8 cellular contexts compared by ENCODE assay signal in genomic region chr21:39788383-39788782, GRCh38. TPM values are rescaled to one million over a fixed set of nuclear protein-coding genes. Genes with fewer than 3 reads are reported as not detected.
DNase-seq lines count a peak whose midpoint lies in the region; ATAC-seq, FAIRE-seq and TF ChIP-seq lines count a peak whose summit lies in the region.

No MANE protein-coding gene starts in this region.

- H3K27ac ChIP-seq in HEK293 (ENCODE audit: extremely low read depth, low read depth, low read length) (no peak overlapping the region), colonic mucosa (no peak overlapping the region), HepG2 (ENCODE audit: extremely low read length, insufficient read depth, low read length) (no peak overlapping the region), tibial nerve (no peak overlapping the region)

- H3K79me2 ChIP-seq in HepG2 (ENCODE audit: insufficient read depth, low read length): no peaks in the 10 kb centered on the region

- 0% methylated on average over 4 of the region's 9 CpGs for WGBS in HepG2 (ENCODE audit: low lambda C conversion rate)
- 3 to 19% methylated on average over 9 of the region's 9 CpGs for WGBS in tibial nerve, 2 donors

- peak; percentile 77 for FAIRE-seq in HepG2 (lab: Jason Lieb, UNC)

- CTCF ChIA-PET in HEK293 (lab: Yijun Ruan, JAX) (interaction anchor here (0.5 to 5.6 kb wide), 32 partner anchors 9 to 1346 kb away, joined by 3 to 96 read pairs (median 4); partner anchors contain the start of gene PCP4), HepG2 (lab: Yijun Ruan, JAX; ENCODE audit: low intra/inter-chr PET ratio, low total read pairs) (interaction anchor here (1.5 kb wide), 1 partner anchor 332 kb away, joined by 6 read pairs; no protein-coding TSS in a partner anchor)

- H2AFZ ChIP-seq in HepG2 (ENCODE audit: low read length): no peak overlapping the region

- TF ChIP-seq POLR2A in HepG2 (IDR thresholded peaks at IDR 0.05; ENCODE audit: insufficient read depth in 1 of 2, low read depth in 2 of 2, low read length in 2 of 2) (no peak), tibial nerve (IDR thresholded peaks at IDR 0.05) (no peak)

- TF ChIP-seq RAD21 in HepG2 (CRISPR knock-in tag; IDR thresholded peaks at IDR 0.05): peak; percentile 79

- POLR2A ChIA-PET in HEK293 (lab: Yijun Ruan, JAX): interaction anchor here (0.5 to 1.2 kb wide), 2 partner anchors 9 to 340 kb away, joined by 3 to 9 read pairs; no protein-coding TSS in a partner anchor
- POLR2A ChIA-PET in HepG2 (lab: Yijun Ruan, JAX): no interaction called here

- in situ Hi-C loops in HepG2 (cut with HindIII; ENCODE audit: extremely low pct_ligation_motif_present, low pct_unique_long_range_greater_than_20kb): loop anchor here (25.0 kb wide), 1 partner anchor 324 kb away; no protein-coding TSS in a partner anchor

- H3K9ac ChIP-seq in colonic mucosa (ENCODE audit: low read depth in 2 of 2, low read length in 2 of 2): no peak overlapping the region
- no peak overlapping the region for H3K9ac ChIP-seq in HepG2 (ENCODE audit: insufficient read depth, low read depth, low read length)

- BruUV-seq in HepG2 (replicated peaks; lab: Mats Ljungman, UMichigan): no TSS peak

- H4K20me1 ChIP-seq in HepG2 (ENCODE audit: insufficient read depth, low read length): no peaks in the 10 kb centered on the region

- no peaks in the 10 kb centered on the region for H3K4me1 ChIP-seq in HEK293 (ENCODE audit: control insufficient read depth, insufficient read depth, low read length)
- no peaks in the 10 kb centered on the region for H3K4me1 ChIP-seq in colonic mucosa
- H3K4me1 ChIP-seq in HepG2 (ENCODE audit: insufficient read depth, low read length): no peaks in the 10 kb centered on the region
- H3K4me1 ChIP-seq in tibial nerve: peaks cover 0 to 4% (median 0%) of the 10 kb centered on the region in 4 donors

- H3K4me3 ChIP-seq in HEK293 (ENCODE audit: low read depth, low read length) (no peak overlapping the region), colonic mucosa (no peak overlapping the region), HepG2 (replicated peaks in 1 of 3; ENCODE audit: insufficient read depth in 1 of 3, low read depth in 2 of 3, low read length in 3 of 3) (no peak overlapping the region), tibial nerve (no peak overlapping the region)

- H3K4me2 ChIP-seq in HepG2 (ENCODE audit: low read depth, low read length): peak overlapping the region; percentile 42; the same call in 1 of the 2 replicates

- no peaks in the 10 kb centered on the region for H3K9me3 ChIP-seq in HEK293 (ENCODE audit: control insufficient read depth, insufficient read depth, low read depth, low read length)
- no peaks in the 10 kb centered on the region for H3K9me3 ChIP-seq in colonic mucosa
- no peaks in the 10 kb centered on the region for H3K9me3 ChIP-seq in HepG2 (ENCODE audit: low read length)
- H3K9me3 ChIP-seq in tibial nerve: no peaks in the 10 kb centered on the region

- TF ChIP-seq EP300 in HepG2 (IDR thresholded peaks at IDR 0.05; ENCODE audit: low read depth in 2 of 2, low read length in 2 of 2): no peak
- TF ChIP-seq EP300 in HepG2 (CRISPR knock-in tag; IDR thresholded peaks at IDR 0.05; ENCODE audit: borderline replicate concordance): no peak
- peak in 1 of 2 donors; percentile 22 for TF ChIP-seq EP300 in tibial nerve (IDR thresholded peaks at IDR 0.05)

- H3K36me3 ChIP-seq in HEK293 (ENCODE audit: control insufficient read depth in 2 of 2, insufficient read depth in 1 of 2, low read length in 2 of 2) (no peaks in the 10 kb centered on the region), colonic mucosa (no peaks in the 10 kb centered on the region), HepG2 (replicated peaks in 1 of 2; ENCODE audit: control insufficient read depth in 1 of 2, insufficient read depth in 2 of 2, low read length in 2 of 2) (no peaks in the 10 kb centered on the region), tibial nerve (no peaks in the 10 kb centered on the region)

- TF ChIP-seq CTCF in HEK293 (tag by site-specific recombination; IDR thresholded peaks at IDR 0.05): peak; percentile 97
- TF ChIP-seq CTCF in colonic mucosa (IDR thresholded peaks at IDR 0.05): peak; percentile 69
- TF ChIP-seq CTCF in HepG2 (CRISPR knock-in tag; IDR thresholded peaks at IDR 0.05): peak; percentile 88
- TF ChIP-seq CTCF in tibial nerve (IDR thresholded peaks at IDR 0.05): peak; percentile 27 to 77 (median 44)

- intact Hi-C loops in colonic mucosa (cut with DNase I) (loop anchor here (5.0 to 10.0 kb wide), 2 partner anchors 76 to 334 kb away; partner anchors contain the start of gene PCP4), HepG2 (cut with micrococcal nuclease; ENCODE audit: unreplicated experiment) (loop anchor here (1.0 kb wide), 1 partner anchor 333 kb away; no protein-coding TSS in a partner anchor)

- ATAC-seq in HepG2 (peak; percentile 100), HG03565 (IDR thresholded peaks at IDR 0.05; ENCODE audit: unreplicated experiment) (no peak), HG02938 (IDR thresholded peaks at IDR 0.05; ENCODE audit: unreplicated experiment) (no peak)

- peak; percentile 93 to 95 for DNase-seq in NCI-H526 (lab: John Stamatoyannopoulos, UW)
- peak; percentile 75 for DNase-seq in colonic mucosa
- DNase-seq in HepG2 (ENCODE audit: low spot score): peak; percentile 71
- peak; percentile 45 to 57 for DNase-seq in tibial nerve (ENCODE audit: low spot score in 2 of 2)
- no peak for DNase-seq in NOMO-1 (lab: John Stamatoyannopoulos, UW; ENCODE audit: unreplicated experiment in 2 of 2)

- H3K27me3 ChIP-seq in colonic mucosa (no peaks in the 10 kb centered on the region), HepG2 (ENCODE audit: control insufficient read depth in 1 of 2, insufficient read depth in 2 of 2, low read length in 2 of 2) (no peaks in the 10 kb centered on the region), tibial nerve (no peaks in the 10 kb centered on the region)

TF ChIP-seq in HEK293, 187 proteins besides CTCF, POLR2A, EP300 and RAD21 (continues in another document):
- TF ChIP-seq ZNF350 (tag by site-specific recombination; IDR thresholded peaks at IDR 0.05) (no peak), GLIS1 (tag by site-specific recombination; IDR thresholded peaks at IDR 0.05) (peak; percentile 67), ZNF626 (tag by site-specific recombination; IDR thresholded peaks at IDR 0.05) (no peak), ZNF366 (tag by site-specific recombination; conservative IDR thresholded peaks at IDR 0.05) (0 out of 2 replicates have a peak, but pooled peaks have one; percentile 18)

TF ChIP-seq in HepG2, 621 proteins besides CTCF, POLR2A, EP300 and RAD21 (continues in another document):
- TF ChIP-seq TEAD3 (CRISPR knock-in tag; optimal IDR thresholded peaks at IDR 0.05; ENCODE audit: borderline replicate concordance) (peak; percentile 72), POLR2AphosphoS2 (IDR thresholded peaks at IDR 0.05; ENCODE audit: low read depth, low read length) (no peak), FOXM1 (CRISPR knock-in tag; IDR thresholded peaks at IDR 0.05) (no peak), ZNF124 (CRISPR knock-in tag; IDR thresholded peaks at IDR 0.05) (0 out of 2 replicates have a peak, but pooled peaks have one; percentile 36), LCORL (IDR thresholded peaks at IDR 0.05) (no peak), LCORL (CRISPR knock-in tag; IDR thresholded peaks at IDR 0.05) (peak; percentile 32; the same call in 1 of the 2 replicates), TRIM24 (CRISPR knock-in tag; IDR thresholded peaks at IDR 0.05) (no peak), SMYD3 (CRISPR knock-in tag; IDR thresholded peaks at IDR 0.05) (no peak)

RNA-seq across cellular contexts. Expression of gene IGSF5, which starts 43.4 kb away (rescaled TPM):
- under 1 TPM; 0.64 to 0.82 TPM for total RNA-seq in colonic mucosa
- total RNA-seq in HepG2 (2016; rRNA removed; fragmentation: Illumina TruSeq; extraction: Trizol): not detected in 2 replicates
- not detected in 2 replicates for total RNA-seq in HepG2 (2016; cell fraction: cytosol; rRNA removed; fragmentation: Illumina TruSeq; extraction: Trizol; ENCODE audit: low read depth)
- total RNA-seq in HepG2 (2016; cell fraction: insoluble cytoplasmic fraction; rRNA removed; fragmentation: Illumina TruSeq; extraction: Trizol): not detected in 2 replicates
- not detected in 2 replicates for total RNA-seq in HepG2 (2016; cell fraction: membrane; rRNA removed; fragmentation: Illumina TruSeq; extraction: Trizol)
- not detected in 2 replicates for total RNA-seq in HepG2 (2016; cell fraction: nucleus; rRNA removed; fragmentation: Illumina TruSeq; extraction: Trizol)
- not detected in 2 replicates for polyA plus RNA-seq in HepG2 (2011; rRNA removed)
- not detected in 2 replicates for polyA plus RNA-seq in HepG2 (2011; cell fraction: cytosol; rRNA removed)
- not detected in 2 replicates for polyA plus RNA-seq in HepG2 (2011; cell fraction: nucleus; rRNA removed)
- not detected in 2 replicates for polyA plus RNA-seq in HepG2 (2012)
- not detected in 2 replicates for polyA plus RNA-seq in HepG2 (2016; cell fraction: cytosol; fragmentation: Illumina TruSeq; extraction: Trizol; ENCODE audit: low read depth)
- not detected in 2 replicates for polyA plus RNA-seq in HepG2 (2016; cell fraction: insoluble cytoplasmic fraction; fragmentation: Illumina TruSeq; extraction: Trizol; ENCODE audit: low read depth)
- not detected in 2 replicates for polyA plus RNA-seq in HepG2 (2016; cell fraction: membrane; fragmentation: Illumina TruSeq; extraction: Trizol; ENCODE audit: low read depth)
- not detected in 2 replicates for polyA plus RNA-seq in HepG2 (2016; cell fraction: nucleus; fragmentation: Illumina TruSeq; extraction: Trizol; ENCODE audit: insufficient read depth, low read depth)
- polyA minus RNA-seq in HepG2 (2011; rRNA and poly(A)+ RNA removed; ENCODE audit: low replicate concordance): not detected in 2 replicates
- polyA minus RNA-seq in HepG2 (2011; cell fraction: cytosol; rRNA and poly(A)+ RNA removed): not detected in 2 replicates
- polyA minus RNA-seq in HepG2 (2011; cell fraction: nucleus; rRNA and poly(A)+ RNA removed): not detected in 2 replicates
- total RNA-seq in tibial nerve: not detected

Comparison
In these comparisons a context has a peak if more than half of its experiments do, and no peak if none do; other contexts are left out.
1. CTCF ChIP-seq: peak in every context shown above with its lines; median percentile 97 in HEK293; 88 in HepG2; 69 in colonic mucosa; 44 in tibial nerve.
2. DNase-seq: peak in NCI-H526 (2 of 2), colonic mucosa (single experiment), HepG2 (single experiment) and tibial nerve (2 of 2); none in NOMO-1 (0 of 2).
3. Of the 63 proteins assayed by ChIP-seq in both HepG2 and HEK293: peak only in HepG2: none; only in HEK293: PRDM10, SP2, ZBTB21, ZNF335 and ZNF660; in both: CTCF; in neither: 57.